Comparison of ENCODE assay signal across 23 cellular contexts in the genomic region with DNA sequence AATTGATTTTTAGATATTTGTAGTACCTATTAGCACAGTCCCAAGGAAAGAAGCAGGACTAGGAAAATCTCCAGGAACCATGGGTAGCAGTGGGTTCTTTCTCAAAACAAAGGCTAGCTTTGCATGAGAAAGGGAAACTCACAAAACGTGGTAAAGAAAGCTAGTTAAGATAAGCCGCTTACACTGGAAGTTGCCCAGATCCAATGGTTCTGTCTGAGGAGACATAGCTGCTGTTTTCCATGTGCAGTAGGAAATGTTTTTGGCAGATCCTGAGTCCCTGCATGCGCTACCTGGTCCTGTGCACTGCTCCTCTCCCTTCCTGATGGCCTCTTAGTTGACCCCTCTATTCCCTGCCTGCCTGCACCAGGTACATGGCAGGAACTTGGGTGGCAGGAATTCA.
DNase-seq lines count a peak whose midpoint lies in the region; ATAC-seq and TF ChIP-seq lines count a peak whose summit lies in the region.
"Had no signal": no experiment of that assay in that cellular context is flagged by ENCODE, and none has a peak within 500 bp of the region (broad histone marks: within the 10 kb centered on the region; RNA-seq: fewer than 3 reads in every experiment).

No MANE protein-coding gene starts in this region.

- no peaks in the 10 kb centered on the region for H3K36me3 ChIP-seq in HUES48 (ENCODE audit: control insufficient read depth, insufficient read depth, low read length)
- H3K36me3 ChIP-seq in endodermal cell (ENCODE audit: control insufficient read depth, insufficient read depth, low read length): no peaks in the 10 kb centered on the region

- TF ChIP-seq CTCF in endodermal cell (conservative IDR thresholded peaks at IDR 0.05) (no peak), GM20000 (IDR thresholded peaks at IDR 0.05; ENCODE audit: extremely low read depth, missing control alignments) (no peak)

- H3K9ac ChIP-seq in HUES48 (ENCODE audit: low read depth, low read length) (no peak overlapping the region), endodermal cell (ENCODE audit: extremely low read depth, low read length, poor library complexity, severe bottlenecking) (no peak overlapping the region)

- no peaks in the 10 kb centered on the region for H3K9me3 Mint-ChIP-seq in endodermal cell
- H3K9me3 Mint-ChIP-seq: HFFc6, T-cell had no signal

- peak overlapping the region; percentile 59 for H3K27ac ChIP-seq in HUES48 (ENCODE audit: low read depth, low read length)
- no peak overlapping the region for H3K27ac ChIP-seq in endodermal cell (ENCODE audit: low read depth, low read length)
- H3K27ac ChIP-seq: HL-60, RWPE1 had no signal

- peak overlapping the region; percentile 35 for H3K27ac Mint-ChIP-seq in endodermal cell
- H3K27ac Mint-ChIP-seq: HFFc6, T-cell had no signal

- H3K4me1 Mint-ChIP-seq in endodermal cell: peaks cover 14% of the 10 kb centered on the region

- DNase-seq in ELF-1 (ENCODE audit: low read depth, low spot score): peak; percentile 27
- DNase-seq in endodermal cell: peak; percentile 49
- DNase-seq in iPS-NIHi7 (ENCODE audit: extremely low spot score): peak; percentile 35
- DNase-seq in GM20000 (ENCODE audit: low spot score): no peak
- DNase-seq in GOT3 (lab: John Stamatoyannopoulos, UW): no peak
- DNase-seq: 8988T, ACHN, HFFc6, MV-4-11, NCI-H1105, NCI-H1436 treated with DMSO at 0.1 percent for 48 hours, NCI-H2029, NCI-H446, NCI-H524 treated with DMSO at 0.1 percent for 48 hours, SHP77, T-cell had no signal

- H3K4me1 ChIP-seq in HUES48 (ENCODE audit: control insufficient read depth, insufficient read depth, low read length) (peaks cover 17% of the 10 kb centered on the region), endodermal cell (ENCODE audit: control insufficient read depth, insufficient read depth, low read length) (no peaks in the 10 kb centered on the region)

- H3K36me3 Mint-ChIP-seq in endodermal cell (ENCODE audit: low read depth): no peaks in the 10 kb centered on the region

- ATAC-seq in HG02610 (IDR thresholded peaks at IDR 0.05; ENCODE audit: unreplicated experiment) (no peak), HG03159 (IDR thresholded peaks at IDR 0.05; ENCODE audit: unreplicated experiment) (no peak)
- ATAC-seq: K562, Panc1, T-cell had no signal

- H3K4me3 Mint-ChIP-seq in endodermal cell: no peak overlapping the region
- H3K4me3 Mint-ChIP-seq: HFFc6, T-cell had no signal

- WGBS in endodermal cell (ENCODE audit: insufficient coverage in 1 of 2, insufficient read length in 1 of 2), 2 experiments: 45 to 47% methylated on average over 3 of the region's 3 CpGs

- H3K27me3 ChIP-seq in HUES48 (ENCODE audit: control insufficient read depth, insufficient read depth, low read length) (no peaks in the 10 kb centered on the region), endodermal cell (ENCODE audit: control insufficient read depth, insufficient read depth, low read length, poor library complexity, severe bottlenecking) (no peaks in the 10 kb centered on the region)

- H3K4me3 ChIP-seq in HUES48 (ENCODE audit: low read depth, low read length) (no peak overlapping the region), endodermal cell (ENCODE audit: low read length) (no peak overlapping the region)
- H3K4me3 ChIP-seq: K562 had no signal

- H3K9me3 ChIP-seq in HUES48 (ENCODE audit: control insufficient read depth, insufficient read depth, low read length): no peaks in the 10 kb centered on the region
- H3K9me3 ChIP-seq in endodermal cell (ENCODE audit: control insufficient read depth, low read length): peaks cover 6% of the 10 kb centered on the region

- H3K27me3 Mint-ChIP-seq in endodermal cell (ENCODE audit: insufficient read depth): no peaks in the 10 kb centered on the region
- H3K27me3 Mint-ChIP-seq: T-cell had no signal

Comparison
In these comparisons a context has a peak if more than half of its experiments do, and no peak if none do; other contexts are left out.
1. DNase-seq: peak in ELF-1 (single experiment), endodermal cell (single experiment) and iPS-NIHi7 (single experiment); none in GM20000 (single experiment) and GOT3 (single experiment).